11 cellular contexts compared by ENCODE assay signal in the genomic region with DNA sequence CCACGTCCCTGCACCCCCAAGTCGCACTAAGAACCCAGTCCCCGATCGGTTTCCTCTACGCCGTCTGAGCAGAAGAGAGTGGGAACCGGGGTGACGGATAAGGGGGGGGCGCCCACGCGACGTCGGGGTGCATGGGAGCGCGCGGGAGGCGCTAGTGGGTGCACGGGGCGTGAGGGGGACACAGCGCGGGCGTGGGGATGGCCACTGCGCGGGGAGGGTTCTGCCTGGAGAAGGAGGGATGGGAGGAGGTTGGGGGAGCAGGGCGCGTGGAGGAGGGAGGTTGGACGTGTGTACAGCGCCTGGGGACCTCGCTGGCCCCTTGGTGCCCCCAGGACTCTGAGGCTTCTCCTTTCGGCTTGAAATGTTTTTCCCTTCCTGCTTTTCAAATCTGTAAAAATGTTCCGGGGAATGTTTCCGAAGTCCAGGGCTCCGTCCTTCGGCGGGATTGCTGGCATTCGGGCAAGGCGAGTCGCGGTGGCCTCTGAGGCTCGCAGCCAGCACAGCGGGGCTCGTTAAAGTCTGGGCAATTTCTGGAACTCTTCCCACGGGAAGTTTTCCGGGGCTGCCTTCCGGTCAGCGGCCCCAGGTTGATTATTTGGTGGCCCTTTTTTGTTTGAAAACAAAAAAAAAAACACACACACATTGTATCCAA. TPM values are rescaled to one million over a fixed set of nuclear protein-coding genes. Genes with fewer than 3 reads are reported as not detected.
A peak's percentile ranks its signal among the peaks of the same experiment; 100 is the strongest.
DNase-seq lines count a peak whose midpoint lies in the region; ATAC-seq, FAIRE-seq and TF ChIP-seq lines count a peak whose summit lies in the region.
"Had no signal": no experiment of that assay in that cellular context is flagged by ENCODE, and none has a peak within 500 bp of the region (broad histone marks: within the 10 kb centered on the region; RNA-seq: fewer than 3 reads in every experiment).

No MANE protein-coding gene starts in this region.

- H3K27me3 Mint-ChIP-seq in brain = peaks cover 46% of the 10 kb centered on the region
- peaks cover 64% of the 10 kb centered on the region for H3K27me3 Mint-ChIP-seq in mesothelial cell of epicardium (ENCODE audit: low read depth)

- peaks cover 84% of the 10 kb centered on the region for H3K27me3 ChIP-seq in SK-N-SH (ENCODE audit: insufficient read depth)
- H3K27me3 ChIP-seq: ovary had no signal

- 24% methylated on average over 40 of the region's 46 CpGs for WGBS in SK-N-SH (ENCODE audit: low lambda C conversion rate)

- H3K4me1 Mint-ChIP-seq in brain (peaks cover 28% of the 10 kb centered on the region), mesothelial cell of epicardium (peaks cover 16% of the 10 kb centered on the region)

- H3K79me2 ChIP-seq in SK-N-SH (ENCODE audit: insufficient read depth) = no peaks in the 10 kb centered on the region

- H4K20me1 ChIP-seq in SK-N-SH (ENCODE audit: insufficient read depth) = no peaks in the 10 kb centered on the region

- no peaks in the 10 kb centered on the region for H3K9me2 ChIP-seq in SK-N-SH

- H3K4me1 ChIP-seq in SK-N-SH (ENCODE audit: control insufficient read depth in 1 of 2, insufficient read depth in 2 of 2, low read depth in 1 of 2, low read length in 1 of 2) = peaks cover 0 to 5% of the 10 kb centered on the region in 2 experiments; a peak in 1 of 4 replicates

- CTCF ChIA-PET in SK-N-SH (lab: Yijun Ruan, JAX) = no interaction called here

- H2AFZ ChIP-seq in SK-N-SH (ENCODE audit: low read depth) = no peak overlapping the region

- ATAC-seq in SK-N-SH treated with all-trans-retinoic acid at 6 μM for 48 hours = no peak

- H3K4me3 ChIP-seq in SK-N-SH (ENCODE audit: low read depth in 2 of 2, low read length in 1 of 2) = no peak overlapping the region
- H3K4me3 ChIP-seq in foreskin fibroblast (ENCODE audit: low read depth in 1 of 2, low read length in 2 of 2) = no peak overlapping the region
- H3K4me3 ChIP-seq: SK-N-MC had no signal

- no peak overlapping the region for H3K4me2 ChIP-seq in SK-N-SH

- TF ChIP-seq CTCF in SK-N-SH (IDR thresholded peaks at IDR 0.05) (no peak), brain (conservative IDR thresholded peaks at IDR 0.05) (no peak), mesothelial cell of epicardium (IDR thresholded peaks at IDR 0.05; ENCODE audit: unreplicated experiment) (no peak), foreskin fibroblast (IDR thresholded peaks at IDR 0.05; ENCODE audit: low read depth, low read length) (no peak)

- POLR2A ChIA-PET in SK-N-SH (lab: Yijun Ruan, JAX) = no interaction called here

- no peak for TF ChIP-seq EP300 in SK-N-SH (IDR thresholded peaks at IDR 0.05; ENCODE audit: borderline replicate concordance in 1 of 2, low read depth in 1 of 2, low read length in 1 of 2)

- H3F3A ChIP-seq in SK-N-SH (replicated peaks; ENCODE audit: insufficient read depth) = no peaks in the 10 kb centered on the region

- no peaks in the 10 kb centered on the region for H3K36me3 ChIP-seq in SK-N-SH (replicated peaks in 1 of 2; ENCODE audit: control insufficient read depth in 1 of 2, insufficient read depth in 2 of 2, low read length in 1 of 2)
- H3K36me3 ChIP-seq: ovary had no signal

- H3K27ac Mint-ChIP-seq in brain (no peak overlapping the region), mesothelial cell of epicardium (no peak overlapping the region)

- H3K4me3 Mint-ChIP-seq in brain (peak overlapping the region; percentile 58 to 78 (median 73)), mesothelial cell of epicardium (peak overlapping the region; percentile 59)

- H3K9me3 Mint-ChIP-seq in brain = peaks cover 0 to 4% (median 0%) of the 10 kb centered on the region in 5 experiments
- H3K9me3 Mint-ChIP-seq in mesothelial cell of epicardium = no peaks in the 10 kb centered on the region

- FAIRE-seq in RCC 7860 (lab: Jason Lieb, UNC) = no peak
- FAIRE-seq: GM18507 had no signal

- H3K36me3 Mint-ChIP-seq in brain (no peaks in the 10 kb centered on the region), mesothelial cell of epicardium (no peaks in the 10 kb centered on the region)

- no peak for TF ChIP-seq RAD21 in SK-N-SH (IDR thresholded peaks at IDR 0.05; ENCODE audit: low read length)

- H3K27ac ChIP-seq in SK-N-SH (ENCODE audit: low read depth in 2 of 2, low read length in 1 of 2) (no peak overlapping the region), temporal lobe (ENCODE audit: low read depth, low read length) (peak overlapping the region; percentile 56)
- H3K27ac ChIP-seq: ovary, SK-N-MC had no signal

- DNase-seq in SK-N-SH = peak; percentile 37
- DNase-seq in mesothelial cell of epicardium (ENCODE audit: low spot score in 2 of 2, unreplicated experiment in 2 of 2) = no peak
- no peak for DNase-seq in RCC 7860 (ENCODE audit: low spot score)
- DNase-seq in foreskin fibroblast = no peak
- DNase-seq in activated naive CD4-positive, alpha-beta T cell treated with anti-CD3 and anti-CD28 coated beads, Interleukin-2, amount 50 U/mL, for 16 hours = no peak
- DNase-seq: ovary had no signal

- H3K9me3 ChIP-seq in SK-N-SH = no peaks in the 10 kb centered on the region
- H3K9me3 ChIP-seq: ovary had no signal

- H3K9ac ChIP-seq in SK-N-SH = no peak overlapping the region

TF ChIP-seq in SK-N-SH, 30 proteins besides CTCF, POLR2A, EP300 and RAD21:
- TF ChIP-seq SIN3A (IDR thresholded peaks at IDR 0.05; ENCODE audit: borderline replicate concordance, low read depth, low read length) (no peak), MXI1 (IDR thresholded peaks at IDR 0.05; ENCODE audit: low read depth, low read length) (no peak), POLR2AphosphoS5 (IDR thresholded peaks at IDR 0.05; ENCODE audit: low read depth, low read length) (no peak), EZH2phosphoT487 (IDR thresholded peaks at IDR 0.05; ENCODE audit: borderline replicate concordance, low read depth) (peak; percentile 97), RFX5 (IDR thresholded peaks at IDR 0.05; ENCODE audit: low read length) (no peak)
- TF ChIP-seq, protein P1, sequence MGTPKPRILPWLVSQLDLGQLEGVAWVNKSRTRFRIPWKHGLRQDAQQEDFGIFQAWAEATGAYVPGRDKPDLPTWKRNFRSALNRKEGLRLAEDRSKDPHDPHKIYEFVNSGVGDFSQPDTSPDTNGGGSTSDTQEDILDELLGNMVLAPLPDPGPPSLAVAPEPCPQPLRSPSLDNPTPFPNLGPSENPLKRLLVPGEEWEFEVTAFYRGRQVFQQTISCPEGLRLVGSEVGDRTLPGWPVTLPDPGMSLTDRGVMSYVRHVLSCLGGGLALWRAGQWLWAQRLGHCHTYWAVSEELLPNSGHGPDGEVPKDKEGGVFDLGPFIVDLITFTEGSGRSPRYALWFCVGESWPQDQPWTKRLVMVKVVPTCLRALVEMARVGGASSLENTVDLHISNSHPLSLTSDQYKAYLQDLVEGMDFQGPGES (IDR thresholded peaks at IDR 0.05; ENCODE audit: low read depth, low read length) = no peak

TF ChIP-seq in SK-N-SH treated with all-trans-retinoic acid at 6 μM for 48 hours, 23 proteins besides CTCF, POLR2A, EP300 and RAD21:
- TF ChIP-seq CSDC2 (CRISPR knock-in tag; IDR thresholded peaks at IDR 0.05) (no peak), ISL1 (CRISPR knock-in tag; IDR thresholded peaks at IDR 0.05) (no peak)

RNA-seq across cellular contexts. Expression of a gene that starts 13.1 kb away (rescaled TPM):
- polyA plus RNA-seq in SK-N-SH (2012; rRNA removed) (83.7 and 85.2 TPM in 2 replicates), brain (ENCODE audit: insufficient read depth, low read depth, low replicate concordance) (120 TPM)
- polyA plus RNA-seq in SK-N-SH (2012; cell fraction: cytosol; rRNA removed) = 60.9 and 78.5 TPM in 2 replicates
- 90.5 and 107 TPM in 2 replicates for polyA plus RNA-seq in SK-N-SH (2012; cell fraction: nucleus; rRNA removed)
- total RNA-seq in mesothelial cell of epicardium (84.2 to 86.0 TPM (median 85.4 TPM) in 3 replicates), temporal lobe (46.5 TPM)
